Comparison of ENCODE assay signal across 31 cellular contexts in genomic region chr2:100180503-100180902, GRCh38.
"Had no signal": no experiment of that assay in that cellular context is flagged by ENCODE, and none has a peak within 500 bp of the region (broad histone marks: within the 10 kb centered on the region; RNA-seq: fewer than 3 reads in every experiment).

No MANE protein-coding gene starts in this region.

- H3K4me1 Mint-ChIP-seq: activated naive CD4-positive, alpha-beta T cell treated with anti-CD3 and anti-CD28 coated beads, Interleukin-2, amount 10 ng/mL, durations not matched to agents 7 days and 5 days had no signal

- H3K9me3 ChIP-seq: body of pancreas, esophagus squamous epithelium, gastroesophageal sphincter, heart right ventricle had no signal

- ATAC-seq: activated CD4-positive, CD25-positive, alpha-beta regulatory T cell treated with anti-CD3 and anti-CD28 coated beads, Interleukin-2, amount 50 U/mL, for 24 hours; activated CD8-positive, alpha-beta T cell treated with anti-CD3 and anti-CD28 coated beads for 36 hours; activated naive CD4-positive, alpha-beta T cell treated with anti-CD3 and anti-CD28 coated beads, Interleukin-2, amount 50 U/mL, for 72 hours; activated T-cell treated with anti-CD3 and anti-CD28 coated beads, Interleukin-2, amount 50 U/mL, for 72 hours; body of pancreas; gastroesophageal sphincter; heart right ventricle; T-helper 17 cell had no signal

- H3K27me3 ChIP-seq: body of pancreas, esophagus squamous epithelium, gastroesophageal sphincter, heart right ventricle had no signal

- H3K27me3 Mint-ChIP-seq: activated CD8-positive, alpha-beta T cell treated with anti-CD3 and anti-CD28 coated beads for 36 hours; activated naive CD8-positive, alpha-beta T cell treated with anti-CD3 and anti-CD28 coated beads, Interleukin-2, amount 10 ng/mL, durations not matched to agents 7 days and 5 days; activated T-cell treated with anti-CD3 and anti-CD28 coated beads, Interleukin-2, amount 50 U/mL, for 24 hours; T-helper 17 cell had no signal

- FAIRE-seq: colon had no signal

- H3K27ac Mint-ChIP-seq: activated CD8-positive, alpha-beta T cell treated with anti-CD3 and anti-CD28 coated beads for 36 hours; activated naive CD4-positive, alpha-beta T cell treated with anti-CD3 and anti-CD28 coated beads, Interleukin-2, amount 10 ng/mL, durations not matched to agents 7 days and 5 days; activated naive CD8-positive, alpha-beta T cell treated with anti-CD3 and anti-CD28 coated beads, Interleukin-2, amount 10 ng/mL, durations not matched to agents 7 days and 5 days; activated T-cell treated with anti-CD3 and anti-CD28 coated beads, Interleukin-2, amount 50 U/mL, for 24 hours; activated T-cell treated with anti-CD3 and anti-CD28 coated beads, Interleukin-2, amount 50 U/mL, for 72 hours; endodermal cell; T-helper 17 cell; T-helper 2 cell treated with Interferon-gamma antibody and Interleukin-4, amounts not matched to agents 5 μg/mL and 100 μg/mL, for 36 hours had no signal

- DNase-seq: activated CD4-positive, alpha-beta T cell treated with anti-CD3 and anti-CD28 coated beads for 48 hours; activated CD4-positive, alpha-beta T cell treated with anti-CD3 and anti-CD28 coated beads, Interleukin-2, amount 50 U/mL, for 1 hour; activated CD4-positive, alpha-beta T cell treated with anti-CD3 and anti-CD28 coated beads, Interleukin-2, amount 50 U/mL, for 48 hours; activated CD8-positive, alpha-beta memory T cell treated with anti-CD3 and anti-CD28 coated beads for 24 hours; activated CD8-positive, alpha-beta memory T cell treated with anti-CD3 and anti-CD28 coated beads, Interleukin-2, amount 50 U/mL, for 48 hours; activated CD8-positive, alpha-beta T cell treated with anti-CD3 and anti-CD28 coated beads for 36 hours; activated gamma-delta T cell; activated naive CD4-positive, alpha-beta T cell; activated naive CD4-positive, alpha-beta T cell treated with anti-CD3 and anti-CD28 coated beads, Interleukin-2, amount 10 ng/mL, durations not matched to agents 7 days and 5 days; activated naive CD8-positive, alpha-beta T cell treated with anti-CD3 and anti-CD28 coated beads, Interleukin-2, amount 10 ng/mL, durations not matched to agents 7 days and 5 days; activated T-cell treated with anti-CD3 and anti-CD28 coated beads for 4 hours; activated T-cell treated with anti-CD3 and anti-CD28 coated beads, Interleukin-2, amount 50 U/mL, for 24 hours; activated T-cell treated with anti-CD3 and anti-CD28 coated beads, Interleukin-2, amount 50 U/mL, for 72 hours; amygdala; aorta; body of pancreas; caudate nucleus; effector CD8-positive, alpha-beta T cell; endodermal cell; erythroblast; esophagus squamous epithelium; foreskin melanocyte; heart right ventricle; T-helper 1 cell; T-helper 17 cell; T1000 had no signal

- H3K4me3 Mint-ChIP-seq: activated CD8-positive, alpha-beta T cell treated with anti-CD3 and anti-CD28 coated beads for 36 hours; activated naive CD4-positive, alpha-beta T cell treated with anti-CD3 and anti-CD28 coated beads, Interleukin-2, amount 10 ng/mL, durations not matched to agents 7 days and 5 days; activated naive CD8-positive, alpha-beta T cell treated with anti-CD3 and anti-CD28 coated beads, Interleukin-2, amount 10 ng/mL, durations not matched to agents 7 days and 5 days; activated T-cell treated with anti-CD3 and anti-CD28 coated beads, Interleukin-2, amount 50 U/mL, for 24 hours; activated T-cell treated with anti-CD3 and anti-CD28 coated beads, Interleukin-2, amount 50 U/mL, for 72 hours; endodermal cell; T-helper 17 cell; T-helper 2 cell treated with Interferon-gamma antibody and Interleukin-4, amounts not matched to agents 5 μg/mL and 100 μg/mL, for 36 hours had no signal

- H3K27ac ChIP-seq: body of pancreas, esophagus squamous epithelium, gastroesophageal sphincter, heart right ventricle had no signal

- H3K36me3 Mint-ChIP-seq: activated naive CD4-positive, alpha-beta T cell treated with anti-CD3 and anti-CD28 coated beads, Interleukin-2, amount 10 ng/mL, durations not matched to agents 7 days and 5 days; activated naive CD4-positive, alpha-beta T cell treated with anti-CD3 and anti-CD28 coated beads, Interleukin-2, amount 50 U/mL, for 72 hours; activated naive CD8-positive, alpha-beta T cell treated with anti-CD3 and anti-CD28 coated beads, Interleukin-2, amount 10 ng/mL, durations not matched to agents 7 days and 5 days had no signal

- H3K4me1 ChIP-seq: body of pancreas, esophagus squamous epithelium had no signal

- H3K4me3 ChIP-seq: body of pancreas, esophagus squamous epithelium, gastroesophageal sphincter, heart right ventricle had no signal

- H3K36me3 ChIP-seq: esophagus squamous epithelium, gastroesophageal sphincter, heart right ventricle had no signal

- H3K9me3 Mint-ChIP-seq: activated CD8-positive, alpha-beta T cell treated with anti-CD3 and anti-CD28 coated beads for 36 hours; activated naive CD4-positive, alpha-beta T cell treated with anti-CD3 and anti-CD28 coated beads, Interleukin-2, amount 10 ng/mL, durations not matched to agents 7 days and 5 days; activated naive CD4-positive, alpha-beta T cell treated with anti-CD3 and anti-CD28 coated beads, Interleukin-2, amount 50 U/mL, for 72 hours; activated naive CD8-positive, alpha-beta T cell treated with anti-CD3 and anti-CD28 coated beads, Interleukin-2, amount 10 ng/mL, durations not matched to agents 7 days and 5 days; activated T-cell treated with anti-CD3 and anti-CD28 coated beads, Interleukin-2, amount 50 U/mL, for 24 hours; activated T-cell treated with anti-CD3 and anti-CD28 coated beads, Interleukin-2, amount 50 U/mL, for 72 hours; endodermal cell; T-helper 2 cell treated with Interferon-gamma antibody and Interleukin-4, amounts not matched to agents 5 μg/mL and 100 μg/mL, for 36 hours had no signal
